In the genomic region with DNA sequence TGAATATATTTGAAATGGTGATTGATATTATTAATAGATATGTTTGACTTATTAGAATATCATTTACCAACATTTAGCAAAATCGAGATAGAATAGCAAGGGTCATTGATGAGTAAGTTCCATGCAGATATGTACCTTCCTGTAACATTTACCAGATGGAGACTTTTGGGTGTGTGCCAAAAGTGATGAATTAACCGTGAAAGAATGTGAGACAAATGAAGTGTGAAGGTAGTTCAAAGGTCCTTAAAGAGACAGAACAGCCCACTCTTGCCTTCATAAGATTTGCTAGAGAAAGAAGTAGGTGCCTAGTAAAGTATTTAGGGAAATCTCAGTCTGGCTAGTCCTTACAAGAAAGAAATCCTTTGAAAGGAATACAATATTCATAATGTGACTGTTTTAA, we compare ENCODE assay signal across 10 cellular contexts. TPM values are rescaled to one million over a fixed set of nuclear protein-coding genes. Genes with fewer than 3 reads are reported as not detected.
DNase-seq lines count a peak whose midpoint lies in the region; ATAC-seq and TF ChIP-seq lines count a peak whose summit lies in the region.
"Had no signal": no experiment of that assay in that cellular context is flagged by ENCODE, and none has a peak within 500 bp of the region (broad histone marks: within the 10 kb centered on the region; RNA-seq: fewer than 3 reads in every experiment).

No MANE protein-coding gene starts in this region.

- no peak for TF ChIP-seq CTCF in astrocyte of the spinal cord (IDR thresholded peaks at IDR 0.05; ENCODE audit: low read depth, low read length)
- TF ChIP-seq CTCF in testis (IDR thresholded peaks at IDR 0.05): no peak

- H3K4me3 ChIP-seq in MG63: no peak overlapping the region
- no peak overlapping the region for H3K4me3 ChIP-seq in astrocyte of the spinal cord (ENCODE audit: low read depth, low read length)
- no peak overlapping the region for H3K4me3 ChIP-seq in right cardiac atrium (ENCODE audit: low read length)
- H3K4me3 ChIP-seq in testis: no peak overlapping the region
- H3K4me3 ChIP-seq: esophagus squamous epithelium had no signal

- in situ Hi-C loops in astrocyte of the spinal cord (cut with HindIII; ENCODE audit: low sequenced_read_pairs): no loop called here

- ATAC-seq in right cardiac atrium (no peak), HG03432 (IDR thresholded peaks at IDR 0.05; ENCODE audit: unreplicated experiment) (no peak)
- ATAC-seq: T-helper 17 cell had no signal

- DNase-seq in Daoy (ENCODE audit: low read depth) (peak; percentile 90), MG63 (peak; percentile 8), astrocyte of the spinal cord (ENCODE audit: low read depth, low spot score) (peak; percentile 84), lung microvascular endothelial cell (ENCODE audit: low read depth in 2 of 2) (peak; percentile 80 to 95), right cardiac atrium (no peak), testis (no peak)
- DNase-seq in NK-92 treated with Interleukin-12 subunit alpha and Interleukin-12 subunit beta, amount 100 ng/mL, for 24 hours (lab: John Stamatoyannopoulos, UW): no peak
- DNase-seq: esophagus squamous epithelium, T-helper 17 cell had no signal

- no peaks in the 10 kb centered on the region for H3K27me3 ChIP-seq in MG63
- no peaks in the 10 kb centered on the region for H3K27me3 ChIP-seq in right cardiac atrium (ENCODE audit: control insufficient read depth, insufficient read depth)
- H3K27me3 ChIP-seq in testis: no peaks in the 10 kb centered on the region
- H3K27me3 ChIP-seq: esophagus squamous epithelium had no signal

- 10% methylated on average over 2 of the region's 2 CpGs for WGBS in right cardiac atrium
- 26 to 38% methylated on average over 2 of the region's 2 CpGs for WGBS in testis, 2 donors

- no peaks in the 10 kb centered on the region for H3K9me3 ChIP-seq in MG63
- H3K9me3 ChIP-seq in right cardiac atrium (ENCODE audit: control insufficient read depth, low read length): no peaks in the 10 kb centered on the region
- H3K9me3 ChIP-seq in testis: no peaks in the 10 kb centered on the region
- H3K9me3 ChIP-seq: esophagus squamous epithelium had no signal

- H3K4me1 ChIP-seq in right cardiac atrium (ENCODE audit: control insufficient read depth, insufficient read depth, low read length) (peaks cover 15% of the 10 kb centered on the region), testis (peaks cover 8% of the 10 kb centered on the region)

- H3K27ac ChIP-seq in right cardiac atrium (ENCODE audit: low read length): no peak overlapping the region
- H3K27ac ChIP-seq in testis: no peak overlapping the region
- H3K27ac ChIP-seq: esophagus squamous epithelium had no signal

- no peaks in the 10 kb centered on the region for H3K36me3 ChIP-seq in MG63
- H3K36me3 ChIP-seq in testis (ENCODE audit: low read depth, missing control alignments): no peaks in the 10 kb centered on the region
- H3K36me3 ChIP-seq: esophagus squamous epithelium had no signal

- intact Hi-C loops in right cardiac atrium (cut with DNase I): no loop called here
- intact Hi-C loops in testis (cut with DNase I; ENCODE audit: low total_unique reads): loop anchor here (10.0 kb wide), 1 partner anchor 220 kb away; no protein-coding TSS in a partner anchor

- TF ChIP-seq POLR2A in testis (IDR thresholded peaks at IDR 0.05): no peak

RNA-seq across cellular contexts. Expression of a gene that starts 45.5 kb away (rescaled TPM):
- 4.3 and 5.2 TPM in 2 replicates for total RNA-seq in Daoy (2014; rRNA removed; shearing (Covaris generic))
- total RNA-seq in MG63 (2014; rRNA removed; shearing (Covaris generic); ENCODE audit: low replicate concordance): 3.1 and 9.3 TPM in 2 replicates
- total RNA-seq in lung microvascular endothelial cell (9.2 and 9.9 TPM in 2 replicates), right cardiac atrium (10 to 100 TPM; 10.6 to 12.5 (median 11.4) TPM), testis (10 to 100 TPM; 74.9 to 90.2 TPM)
- polyA plus RNA-seq in right cardiac atrium (3.5 TPM), testis (ENCODE audit: insufficient read depth, low read depth, low replicate concordance) (51.0 TPM)

Comparison
In these comparisons a context has a peak if more than half of its experiments do, and no peak if none do; other contexts are left out.
1. DNase-seq: peak in Daoy (single experiment), MG63 (single experiment), astrocyte of the spinal cord (single experiment) and lung microvascular endothelial cell (2 of 2); none in NK-92 treated with Interleukin-12 subunit alpha and Interleukin-12 subunit beta, amount 100 ng/mL, for 24 hours (single experiment), right cardiac atrium (0 of 3) and testis (single experiment).